ENCODE assay signal across 8 cellular contexts in the genomic region with DNA sequence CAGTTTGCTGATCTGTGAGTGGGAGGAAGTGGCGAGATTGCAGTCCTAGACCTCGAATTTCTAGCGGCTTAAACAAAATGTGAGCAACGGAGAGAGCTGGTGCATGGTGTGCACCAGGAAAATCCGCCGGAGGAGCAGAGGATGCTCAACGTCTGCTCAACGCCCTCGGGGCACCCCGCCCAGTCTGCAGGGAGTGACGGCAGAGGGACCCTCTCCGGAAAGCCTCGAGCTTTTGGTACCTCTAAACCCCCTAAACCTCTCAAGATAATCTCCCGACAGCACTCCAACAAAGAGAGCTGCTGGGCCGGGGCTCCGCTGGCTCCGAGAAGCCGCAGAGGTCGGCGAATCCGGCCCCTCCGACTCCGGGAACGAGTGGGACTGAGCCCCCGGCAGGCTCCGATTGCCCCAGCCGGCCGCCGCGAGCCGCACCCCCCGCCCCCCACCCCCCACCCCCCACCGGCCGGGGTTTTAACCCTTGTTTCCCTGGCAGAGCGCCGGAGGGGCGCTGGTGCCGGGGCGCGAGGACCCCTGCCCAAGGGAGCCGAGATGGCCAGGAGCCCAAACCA. TPM values are rescaled to one million over a fixed set of nuclear protein-coding genes. Genes with fewer than 3 reads are reported as not detected.
DNase-seq lines count a peak whose midpoint lies in the region; ATAC-seq and FAIRE-seq lines count a peak whose summit lies in the region.

No MANE protein-coding gene starts in this region.

- POLR2A ChIA-PET in T-cell (lab: Charles Lee), result no interaction called here

- H3K4me3 Mint-ChIP-seq in T-cell, result peak overlapping the region; percentile 58 to 79 (median 75)

- FAIRE-seq in GM19239 (lab: Jason Lieb, UNC), result no peak

- no peaks in the 10 kb centered on the region for H3K36me3 Mint-ChIP-seq in T-cell

- no peaks in the 10 kb centered on the region for H3K9me3 Mint-ChIP-seq in T-cell

- H3K27ac Mint-ChIP-seq in T-cell, result no peak overlapping the region

- H3K27me3 ChIP-seq in iPS-18a (ENCODE audit: control insufficient read depth, insufficient read depth, low read length), result peaks cover 68% of the 10 kb centered on the region
- peaks cover 29 to 57% (median 48%) of the 10 kb centered on the region in 5 donors for H3K27me3 ChIP-seq in subcutaneous abdominal adipose tissue (ENCODE audit: control insufficient read depth in 5 of 5, insufficient read depth in 4 of 5, low read length in 5 of 5)

- H3K4me1 ChIP-seq in iPS-18a (ENCODE audit: control insufficient read depth, low read depth, low read length) (peaks cover 17% of the 10 kb centered on the region), subcutaneous abdominal adipose tissue (ENCODE audit: control insufficient read depth in 5 of 5, insufficient read depth in 5 of 5, low read length in 5 of 5) (peaks cover 2 to 31% (median 26%) of the 10 kb centered on the region in 5 donors)

- no peaks in the 10 kb centered on the region for H3K9me3 ChIP-seq in iPS-18a (ENCODE audit: control insufficient read depth, low read depth, low read length)
- H3K9me3 ChIP-seq in subcutaneous abdominal adipose tissue (ENCODE audit: control insufficient read depth in 5 of 5, low read length in 5 of 5), result no peaks in the 10 kb centered on the region

- peak; percentile 12 to 45 (median 36) for ATAC-seq in T-cell (replicated peaks in 1 of 4)
- no peak for ATAC-seq in GM21367 (IDR thresholded peaks at IDR 0.05; ENCODE audit: unreplicated experiment)

- DNase-seq in activated CD8-positive, alpha-beta memory T cell treated with anti-CD3 and anti-CD28 coated beads for 24 hours, result peak; percentile 59
- no peak for DNase-seq in activated CD8-positive, alpha-beta memory T cell treated with anti-CD3 and anti-CD28 coated beads, Interleukin-2, amount 50 U/mL, for 48 hours
- peak in 2 of 34 experiments; percentile 8 to 13 for DNase-seq in T-cell
- no peak for DNase-seq in activated CD4-positive, CD25-positive, alpha-beta regulatory T cell treated with anti-CD3 and anti-CD28 coated beads, Interleukin-2, amount 50 U/mL, for 72 hours
- DNase-seq in GM19239 (ENCODE audit: insufficient read length, low spot score), result no peak

- H3K4me3 ChIP-seq in iPS-18a (ENCODE audit: low read length) (peak overlapping the region; percentile 64), subcutaneous abdominal adipose tissue (ENCODE audit: low read depth in 1 of 5, low read length in 5 of 5) (peak overlapping the region in 4 of 5 donors; percentile 73 to 89 (median 76))

- H3K4me1 Mint-ChIP-seq in T-cell, result peaks cover 10 to 27% (median 20%) of the 10 kb centered on the region in 3 donors

- CTCF ChIA-PET in T-cell (lab: Charles Lee), result no interaction called here

- H3K27me3 Mint-ChIP-seq in T-cell, result peaks cover 40 to 74% of the 10 kb centered on the region in 2 donors

- H3K36me3 ChIP-seq in iPS-18a (ENCODE audit: control insufficient read depth, low read depth, low read length), result no peaks in the 10 kb centered on the region
- no peaks in the 10 kb centered on the region for H3K36me3 ChIP-seq in subcutaneous abdominal adipose tissue (ENCODE audit: control insufficient read depth in 5 of 5, insufficient read depth in 5 of 5, low read length in 5 of 5)

- H3K27ac ChIP-seq in iPS-18a (ENCODE audit: low read length) (no peak overlapping the region), subcutaneous abdominal adipose tissue (ENCODE audit: low read depth, low read length) (no peak overlapping the region)

- H3K9ac ChIP-seq in iPS-18a (ENCODE audit: low read length) (no peak overlapping the region), subcutaneous abdominal adipose tissue (ENCODE audit: low read length in 5 of 5) (no peak overlapping the region)

RNA-seq across cellular contexts. Expression of gene MEGF11, which starts 1.7 kb away (rescaled TPM):
- total RNA-seq in T-cell, result under 1 TPM in 1 of 5 donors, not detected in 4; 0.20 TPM

RNA-seq across cellular contexts. Expression of gene DIS3L, which starts 41.5 kb away (rescaled TPM):
- total RNA-seq in T-cell, result 10 to 100 TPM; 29.9 to 36.9 (median 30.2) TPM
